8 cellular contexts compared by ENCODE assay signal in genomic region chr7:322111-322671, GRCh38. TPM values are rescaled to one million over a fixed set of nuclear protein-coding genes. Genes with fewer than 3 reads are reported as not detected.
DNase-seq lines count a peak whose midpoint lies in the region; ATAC-seq and TF ChIP-seq lines count a peak whose summit lies in the region.

No MANE protein-coding gene starts in this region.

- H3K27ac Mint-ChIP-seq in Caco-2 (ENCODE audit: unreplicated experiment) (no peak overlapping the region), GM23338 (no peak overlapping the region)
- H3K27ac Mint-ChIP-seq in activated T-cell treated with anti-CD3 and anti-CD28 coated beads, Interleukin-2, amount 50 U/mL, for 72 hours: no peak overlapping the region

- H4K20me1 ChIP-seq in GM23338 (replicated peaks; ENCODE audit: insufficient read depth) (no peaks in the 10 kb centered on the region), OCI-LY1 (ENCODE audit: insufficient read depth, low read length) (no peaks in the 10 kb centered on the region), osteoblast (ENCODE audit: insufficient read depth, low read length) (no peaks in the 10 kb centered on the region)

- no peaks in the 10 kb centered on the region for H3K9me3 Mint-ChIP-seq in Caco-2 (ENCODE audit: unreplicated experiment)
- H3K9me3 Mint-ChIP-seq in GM23338: peaks cover 10% of the 10 kb centered on the region; the same call in 2 of the 3 replicates
- no peaks in the 10 kb centered on the region for H3K9me3 Mint-ChIP-seq in activated T-cell treated with anti-CD3 and anti-CD28 coated beads, Interleukin-2, amount 50 U/mL, for 72 hours

- H3K79me2 ChIP-seq in GM23338 (replicated peaks; ENCODE audit: insufficient read depth): no peaks in the 10 kb centered on the region
- no peaks in the 10 kb centered on the region for H3K79me2 ChIP-seq in OCI-LY1 (ENCODE audit: insufficient read depth, low read length)
- H3K79me2 ChIP-seq in osteoblast (ENCODE audit: insufficient read depth, low read length): no peaks in the 10 kb centered on the region

- H3K9me3 ChIP-seq in Caco-2 (0 out of 2 replicates have a peak, but pooled peaks cover 4% of the 10 kb centered on the region), OCI-LY1 (ENCODE audit: low read length) (no peaks in the 10 kb centered on the region), osteoblast (ENCODE audit: low read depth, low read length) (peaks cover 9% of the 10 kb centered on the region), thoracic aorta (no peaks in the 10 kb centered on the region)

- H3K4me3 ChIP-seq in Caco-2 (ENCODE audit: low read depth, low read length): no peak overlapping the region
- peak overlapping the region; percentile 34; the same call in 1 of the 2 replicates for H3K4me3 ChIP-seq in GM23338
- no peak overlapping the region for H3K4me3 ChIP-seq in OCI-LY1 (ENCODE audit: low read depth, low read length, poor library complexity, severe bottlenecking)
- no peak overlapping the region for H3K4me3 ChIP-seq in fibroblast of villous mesenchyme (ENCODE audit: low read depth, low read length)
- H3K4me3 ChIP-seq in osteoblast (ENCODE audit: insufficient read depth, low read length): no peak overlapping the region
- H3K4me3 ChIP-seq in thoracic aorta: no peak overlapping the region

- H3F3A ChIP-seq in GM23338 (replicated peaks; ENCODE audit: low read depth) (no peaks in the 10 kb centered on the region), OCI-LY1 (ENCODE audit: insufficient read depth, low read length) (no peaks in the 10 kb centered on the region)

- H3K4me2 ChIP-seq in GM23338: 0 out of 2 replicates have a peak overlapping the region, but pooled peaks have one; percentile 43
- H3K4me2 ChIP-seq in OCI-LY1 (ENCODE audit: low read length): no peak overlapping the region
- H3K4me2 ChIP-seq in osteoblast (ENCODE audit: insufficient read depth, low read length): no peak overlapping the region

- no peaks in the 10 kb centered on the region for H3K36me3 ChIP-seq in Caco-2 (ENCODE audit: control insufficient read depth, insufficient read depth, low read length)
- no peaks in the 10 kb centered on the region for H3K36me3 ChIP-seq in GM23338 (ENCODE audit: insufficient read depth)
- H3K36me3 ChIP-seq in OCI-LY1 (ENCODE audit: insufficient read depth, low read length): no peaks in the 10 kb centered on the region
- no peaks in the 10 kb centered on the region for H3K36me3 ChIP-seq in osteoblast (ENCODE audit: insufficient read depth, low read length)
- no peaks in the 10 kb centered on the region for H3K36me3 ChIP-seq in thoracic aorta

- H3K4me1 ChIP-seq in Caco-2 (peaks cover 62% of the 10 kb centered on the region), GM23338 (ENCODE audit: insufficient read depth) (no peaks in the 10 kb centered on the region), OCI-LY1 (ENCODE audit: insufficient read depth, low read length, severe bottlenecking) (no peaks in the 10 kb centered on the region), osteoblast (ENCODE audit: insufficient read depth, low read length) (no peaks in the 10 kb centered on the region), thoracic aorta (ENCODE audit: control insufficient read depth in 1 of 2, low read depth in 2 of 2) (no peaks in the 10 kb centered on the region)

- no TSS peak for BruUV-seq in Caco-2 (replicated peaks; lab: Mats Ljungman, UMichigan)

- POLR2A ChIA-PET in Caco-2 (lab: Charles Lee): interaction anchor here (0.7 to 1.2 kb wide), 2 partner anchors 11 to 113 kb away, joined by 3 read pairs; no protein-coding TSS in a partner anchor

- peak; percentile 90 for ATAC-seq in GM23338
- peak; percentile 93 to 94 for ATAC-seq in activated T-cell treated with anti-CD3 and anti-CD28 coated beads, Interleukin-2, amount 50 U/mL, for 72 hours (replicated peaks in 1 of 2)
- ATAC-seq in thoracic aorta (ENCODE audit: insufficient number of reproducible peaks, low FRiP score, low read depth): no peak

- peak overlapping the region; percentile 29 for H3K4me3 Mint-ChIP-seq in Caco-2 (ENCODE audit: unreplicated experiment)
- peak overlapping the region; percentile 52; the same call in 2 of the 3 replicates for H3K4me3 Mint-ChIP-seq in GM23338
- peak overlapping the region in 1 of 2 donors; percentile 24 for H3K4me3 Mint-ChIP-seq in activated T-cell treated with anti-CD3 and anti-CD28 coated beads, Interleukin-2, amount 50 U/mL, for 72 hours

- no peaks in the 10 kb centered on the region for H3K27me3 Mint-ChIP-seq in Caco-2 (ENCODE audit: insufficient read depth, unreplicated experiment)
- peaks cover 8% of the 10 kb centered on the region for H3K27me3 Mint-ChIP-seq in GM23338 (ENCODE audit: insufficient read depth, low read depth, poor library complexity)
- H3K27me3 Mint-ChIP-seq in activated T-cell treated with anti-CD3 and anti-CD28 coated beads, Interleukin-2, amount 50 U/mL, for 72 hours (ENCODE audit: low read depth): peaks cover 20% of the 10 kb centered on the region

- no peaks in the 10 kb centered on the region for H3K9me2 ChIP-seq in GM23338 (ENCODE audit: insufficient read depth)
- H3K9me2 ChIP-seq in OCI-LY1 (ENCODE audit: low read depth, low read length): no peaks in the 10 kb centered on the region

- intact Hi-C loops in Caco-2 (cut with micrococcal nuclease; ENCODE audit: unreplicated experiment): loop anchor here (2.0 to 10.0 kb wide), 4 partner anchors 313 to 551 kb away; partner anchors contain the start of genes DNAAF5 and PRKAR1B

- peak overlapping the region; percentile 95 for H2AFZ ChIP-seq in GM23338
- H2AFZ ChIP-seq in OCI-LY1 (ENCODE audit: low read length): no peak overlapping the region
- H2AFZ ChIP-seq in osteoblast (ENCODE audit: low read length): no peak overlapping the region

- no peak overlapping the region for H3K9ac ChIP-seq in OCI-LY1 (ENCODE audit: low read length)

- H3K27me3 ChIP-seq in Caco-2 (replicated peaks; ENCODE audit: control insufficient read depth, insufficient read depth, low read length) (no peaks in the 10 kb centered on the region), GM23338 (ENCODE audit: insufficient read depth) (no peaks in the 10 kb centered on the region), OCI-LY1 (ENCODE audit: insufficient read depth, low read length) (no peaks in the 10 kb centered on the region; the same call in 1 of the 2 replicates), osteoblast (ENCODE audit: insufficient read depth, low read length) (peaks cover 46% of the 10 kb centered on the region), thoracic aorta (replicated peaks; ENCODE audit: insufficient read depth) (peaks cover 3% of the 10 kb centered on the region)

- TF ChIP-seq CTCF in Caco-2 (IDR thresholded peaks at IDR 0.05; ENCODE audit: insufficient read depth in 1 of 2, low read depth in 1 of 2, low read length in 1 of 2, severe bottlenecking in 1 of 2, unreplicated experiment in 1 of 2) (peak; percentile 81 to 93), GM23338 (conservative IDR thresholded peaks at IDR 0.05; ENCODE audit: low read depth in 2 of 2) (peak; percentile 49 to 90), OCI-LY1 (IDR thresholded peaks at IDR 0.05; ENCODE audit: low read length) (peak; percentile 58), fibroblast of villous mesenchyme (IDR thresholded peaks at IDR 0.05; ENCODE audit: insufficient read depth, low read depth, low read length) (peak; percentile 70), osteoblast (IDR thresholded peaks at IDR 0.05; ENCODE audit: extremely low read depth, low read depth, low read length) (peak; percentile 54), thoracic aorta (IDR thresholded peaks at IDR 0.05) (peak; percentile 97)

- CTCF ChIA-PET in Caco-2 (lab: Charles Lee): interaction anchor here (0.5 to 1.4 kb wide), 16 partner anchors 9 to 551 kb away, joined by 3 to 12 read pairs (median 3); no protein-coding TSS in a partner anchor

- H3K27ac ChIP-seq in GM23338 (ENCODE audit: low read depth): no peak overlapping the region
- no peak overlapping the region for H3K27ac ChIP-seq in OCI-LY1 (ENCODE audit: low read depth, low read length, poor library complexity, severe bottlenecking)
- no peak overlapping the region for H3K27ac ChIP-seq in osteoblast (ENCODE audit: low read depth, low read length)
- H3K27ac ChIP-seq in thoracic aorta: no peak overlapping the region

- peak; percentile 77 to 96 for DNase-seq in Caco-2
- peak; percentile 76 for DNase-seq in GM23338 (ENCODE audit: low spot score)
- peak; percentile 82 to 92 for DNase-seq in activated T-cell treated with anti-CD3 and anti-CD28 coated beads, Interleukin-2, amount 50 U/mL, for 72 hours
- peak; percentile 29 for DNase-seq in fibroblast of villous mesenchyme (ENCODE audit: low read depth)
- peak; percentile 97 for DNase-seq in osteoblast (ENCODE audit: insufficient read length, low spot score, missing footprints)
- no peak for DNase-seq in thoracic aorta (ENCODE audit: low spot score)
- no peak for DNase-seq in globus pallidus (ENCODE audit: low spot score)

- H3K36me3 Mint-ChIP-seq in Caco-2 (ENCODE audit: insufficient read depth, unreplicated experiment) (no peaks in the 10 kb centered on the region), GM23338 (ENCODE audit: low read depth) (no peaks in the 10 kb centered on the region; the same call in 2 of the 3 replicates)
- H3K36me3 Mint-ChIP-seq in activated T-cell treated with anti-CD3 and anti-CD28 coated beads, Interleukin-2, amount 50 U/mL, for 72 hours (ENCODE audit: insufficient read depth in 2 of 2): no peaks in the 10 kb centered on the region

- H3K4me1 Mint-ChIP-seq in Caco-2 (ENCODE audit: low read depth, unreplicated experiment) (peaks cover 50% of the 10 kb centered on the region), GM23338 (no peaks in the 10 kb centered on the region; the same call in 2 of the 3 replicates)
- no peaks in the 10 kb centered on the region for H3K4me1 Mint-ChIP-seq in activated T-cell treated with anti-CD3 and anti-CD28 coated beads, Interleukin-2, amount 50 U/mL, for 72 hours (ENCODE audit: low read depth)

TF ChIP-seq in GM23338, 12 proteins besides CTCF, POLR2A, EP300 and RAD21:
- TF ChIP-seq NANOG (IDR thresholded peaks at IDR 0.05; ENCODE audit: borderline replicate concordance) (no peak), JUNB (IDR thresholded peaks at IDR 0.05; ENCODE audit: unreplicated experiment) (no peak), ZNF114 (CRISPR knock-in tag; IDR thresholded peaks at IDR 0.05) (no peak), EZH2 (IDR thresholded peaks at IDR 0.05; ENCODE audit: low read depth, unreplicated experiment) (no peak), ZNF331 (CRISPR knock-in tag; IDR thresholded peaks at IDR 0.05; ENCODE audit: low read depth) (no peak)

RNA-seq across cellular contexts. Expression of gene FOXL3, which starts 32.2 kb away (rescaled TPM):
- total RNA-seq in Caco-2 (2022): not detected in 2 replicates
- total RNA-seq in GM23338 (2014; rRNA removed; shearing (Covaris generic)): not detected in 2 replicates
- not detected in 2 replicates for polyA plus RNA-seq in GM23338 (2016; fragmentation: Nextera tagmentation; extraction: Ambion mirVana)
- not detected for total RNA-seq in activated T-cell treated with anti-CD3 and anti-CD28 coated beads, Interleukin-2, amount 50 U/mL, for 72 hours
- not detected in 2 replicates for total RNA-seq in fibroblast of villous mesenchyme
- total RNA-seq in osteoblast: not detected in 2 replicates
- not detected for total RNA-seq in thoracic aorta

Comparison
In these comparisons a context has a peak if more than half of its experiments do, and no peak if none do; other contexts are left out.
1. DNase-seq: peak in Caco-2 (2 of 2), GM23338 (single experiment), activated T-cell treated with anti-CD3 and anti-CD28 coated beads, Interleukin-2, amount 50 U/mL, for 72 hours (2 of 2), fibroblast of villous mesenchyme (single experiment) and osteoblast (single experiment); none in thoracic aorta (single experiment) and globus pallidus (single experiment).
2. Peak in every context shown above with its lines, with median percentiles within 50 percentile points of each other: CTCF ChIP-seq.